ENCODE assay signal across 2 cellular contexts in the genomic region with DNA sequence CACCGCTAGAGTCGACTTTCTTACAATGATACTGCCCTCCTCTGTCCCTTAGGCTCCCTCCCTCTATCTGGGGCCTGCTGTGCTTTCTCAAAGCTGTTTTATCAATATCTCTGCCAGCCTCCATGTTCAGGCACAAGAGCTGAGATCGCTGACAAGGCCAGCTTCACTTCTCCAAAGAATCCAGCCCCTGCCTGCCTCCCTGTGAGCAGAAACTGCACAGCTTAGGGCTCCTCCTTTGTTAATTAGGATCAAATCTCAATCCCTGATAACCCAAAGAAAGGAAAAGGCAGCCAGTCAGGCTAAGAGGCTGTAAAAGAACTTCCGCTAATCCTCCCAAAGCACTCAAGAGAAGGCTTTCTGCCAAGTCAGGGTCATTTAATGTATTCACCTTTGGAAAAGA.
TF ChIP-seq lines count a peak whose summit lies in the region.

No MANE protein-coding gene starts in this region.

TF ChIP-seq in SK-N-SH, 30 proteins besides CTCF, POLR2A, EP300 and RAD21 (continued from another document):
- TF ChIP-seq GATA2 (CRISPR knock-in tag; IDR thresholded peaks at IDR 0.05): no peak
TF ChIP-seq in SK-N-SH: peak in this region for 0.

TF ChIP-seq in SK-N-SH treated with all-trans-retinoic acid at 6 μM for 48 hours, 23 proteins besides CTCF, POLR2A, EP300 and RAD21 (continued from another document):
- TF ChIP-seq, protein P1, sequence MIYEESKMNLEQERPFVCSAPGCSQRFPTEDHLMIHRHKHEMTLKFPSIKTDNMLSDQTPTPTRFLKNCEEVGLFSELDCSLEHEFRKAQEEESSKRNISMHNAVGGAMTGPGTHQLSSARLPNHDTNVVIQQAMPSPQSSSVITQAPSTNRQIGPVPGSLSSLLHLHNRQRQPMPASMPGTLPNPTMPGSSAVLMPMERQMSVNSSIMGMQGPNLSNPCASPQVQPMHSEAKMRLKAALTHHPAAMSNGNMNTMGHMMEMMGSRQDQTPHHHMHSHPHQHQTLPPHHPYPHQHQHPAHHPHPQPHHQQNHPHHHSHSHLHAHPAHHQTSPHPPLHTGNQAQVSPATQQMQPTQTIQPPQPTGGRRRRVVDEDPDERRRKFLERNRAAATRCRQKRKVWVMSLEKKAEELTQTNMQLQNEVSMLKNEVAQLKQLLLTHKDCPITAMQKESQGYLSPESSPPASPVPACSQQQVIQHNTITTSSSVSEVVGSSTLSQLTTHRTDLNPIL (CRISPR knock-in tag; IDR thresholded peaks at IDR 0.05; ENCODE audit: low read depth): no peak
- TF ChIP-seq ARNTL (CRISPR knock-in tag; IDR thresholded peaks at IDR 0.05; ENCODE audit: borderline replicate concordance, low read depth) (no peak), ZNF565 (CRISPR knock-in tag; conservative IDR thresholded peaks at IDR 0.05; ENCODE audit: low read depth) (no peak), TCF4 (CRISPR knock-in tag; IDR thresholded peaks at IDR 0.05; ENCODE audit: borderline replicate concordance) (no peak)
